ENCODE assay signal across 8 cellular contexts in the genomic region with DNA sequence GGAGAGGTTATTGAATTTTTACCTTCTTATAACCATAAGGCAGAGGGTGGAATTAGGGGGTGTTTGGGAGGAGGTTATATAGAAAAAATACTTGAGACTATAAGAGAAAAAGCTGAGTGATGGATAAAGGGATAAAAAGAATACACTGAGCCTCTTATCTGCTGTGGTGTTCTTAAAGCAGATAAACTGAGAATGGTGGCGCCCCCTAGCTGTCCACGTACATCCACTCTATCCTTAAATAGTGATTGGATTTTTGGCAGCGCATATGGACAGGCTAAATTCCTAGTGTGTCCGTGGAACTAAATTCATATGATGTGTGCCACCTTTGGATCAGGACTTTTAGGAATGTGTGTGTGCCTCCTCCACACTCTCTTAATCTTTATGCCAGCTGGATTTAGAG.
A peak's percentile ranks its signal among the peaks of the same experiment; 100 is the strongest.
DNase-seq lines count a peak whose midpoint lies in the region; ATAC-seq, FAIRE-seq and TF ChIP-seq lines count a peak whose summit lies in the region.

No MANE protein-coding gene starts in this region.

- no peak for TF ChIP-seq EP300 in neural cell (conservative IDR thresholded peaks at IDR 0.05; ENCODE audit: poor library complexity, severe bottlenecking)

- DNase-seq in cardiac muscle cell (ENCODE audit: low read depth in 1 of 2, low spot score in 1 of 2) (peak in 1 of 2 donors; percentile 25), Right ventricle myocardium inferior (ENCODE audit: missing footprints) (no peak), RPMI8226 (peak; percentile 24), bronchial epithelial cell (ENCODE audit: low read depth) (peak; percentile 23), SKM-1 (lab: John Stamatoyannopoulos, UW; ENCODE audit: unreplicated experiment) (no peak), AG20443 (ENCODE audit: low spot score) (no peak), NCI-H2107 treated with DMSO at 0.1 percent for 48 hours (lab: John Stamatoyannopoulos, UW; ENCODE audit: unreplicated experiment) (no peak)

- no peak for FAIRE-seq in bronchial epithelial cell (lab: Jason Lieb, UNC)

- H3K4me2 ChIP-seq in neural cell (ENCODE audit: low read length): no peak overlapping the region

- H3K27ac ChIP-seq in cardiac muscle cell (no peak overlapping the region), neural cell (ENCODE audit: low read length) (no peak overlapping the region)

- H3K27me3 ChIP-seq in cardiac muscle cell: no peaks in the 10 kb centered on the region
- no peaks in the 10 kb centered on the region for H3K27me3 ChIP-seq in bronchial epithelial cell (ENCODE audit: control insufficient read depth, insufficient read depth, low read length)
- H3K27me3 ChIP-seq in neural cell (ENCODE audit: insufficient read depth, low read depth, low read length): no peaks in the 10 kb centered on the region

- H4K20me1 ChIP-seq in neural cell (ENCODE audit: insufficient read depth): no peaks in the 10 kb centered on the region

- TF ChIP-seq CTCF in cardiac muscle cell (IDR thresholded peaks at IDR 0.05; ENCODE audit: low read depth, low read length) (peak; percentile 30), bronchial epithelial cell (IDR thresholded peaks at IDR 0.05; ENCODE audit: insufficient read depth, low read length, severe bottlenecking) (peak; percentile 47), neural cell (IDR thresholded peaks at IDR 0.05; ENCODE audit: poor library complexity, severe bottlenecking) (peak; percentile 15)

- ATAC-seq in Right ventricle myocardium inferior: no peak

- no peak overlapping the region for H3K4me3 ChIP-seq in cardiac muscle cell
- no peak overlapping the region for H3K4me3 ChIP-seq in bronchial epithelial cell (ENCODE audit: low read depth, low read length)
- no peak overlapping the region for H3K4me3 ChIP-seq in neural cell (ENCODE audit: low read length)

- no peaks in the 10 kb centered on the region for H3F3A ChIP-seq in neural cell (ENCODE audit: insufficient read depth, low read length, poor library complexity, severe bottlenecking)

- no peaks in the 10 kb centered on the region for H3K4me1 ChIP-seq in cardiac muscle cell (ENCODE audit: low read depth)

- intact Hi-C loops in Right ventricle myocardium inferior (cut with DNase I): no loop called here

- no peak overlapping the region for H3K9ac ChIP-seq in neural cell (ENCODE audit: low read length)

- TF ChIP-seq RAD21 in neural cell (conservative IDR thresholded peaks at IDR 0.05): no peak

- H2AFZ ChIP-seq in neural cell (ENCODE audit: low read depth, low read length): no peak overlapping the region

- H3K79me2 ChIP-seq in neural cell (replicated peaks; ENCODE audit: insufficient read depth, low read length): no peaks in the 10 kb centered on the region

- no peaks in the 10 kb centered on the region for H3K9me2 ChIP-seq in neural cell (ENCODE audit: insufficient read depth, low read length)

- H3K36me3 ChIP-seq in cardiac muscle cell (no peaks in the 10 kb centered on the region), bronchial epithelial cell (ENCODE audit: control insufficient read depth, insufficient read depth, low read length) (no peaks in the 10 kb centered on the region), neural cell (ENCODE audit: insufficient read depth, low read length) (no peaks in the 10 kb centered on the region)

- no peaks in the 10 kb centered on the region for H3K9me3 ChIP-seq in cardiac muscle cell (ENCODE audit: low read depth)
- no peaks in the 10 kb centered on the region for H3K9me3 ChIP-seq in neural cell (ENCODE audit: low read length)

TF ChIP-seq in neural cell, 6 proteins besides CTCF, POLR2A, EP300 and RAD21:
- no peak for TF ChIP-seq REST (IDR thresholded peaks at IDR 0.05; ENCODE audit: borderline replicate concordance)
- TF ChIP-seq EZH2 (IDR thresholded peaks at IDR 0.05; ENCODE audit: borderline replicate concordance, insufficient read depth, low read length, poor library complexity, severe bottlenecking): no peak
- TF ChIP-seq SMC3 (conservative IDR thresholded peaks at IDR 0.05; ENCODE audit: poor library complexity): no peak
- TF ChIP-seq POLR2AphosphoS5 (IDR thresholded peaks at IDR 0.05): no peak
- no peak for TF ChIP-seq MXI1 (conservative IDR thresholded peaks at IDR 0.05; ENCODE audit: poor library complexity, severe bottlenecking)
- TF ChIP-seq TAF1 (IDR thresholded peaks at IDR 0.05; ENCODE audit: low read depth): no peak

Comparison
In these comparisons a context has a peak if more than half of its experiments do, and no peak if none do; other contexts are left out.
1. DNase-seq: peak in RPMI8226 (single experiment) and bronchial epithelial cell (single experiment); none in Right ventricle myocardium inferior (single experiment), SKM-1 (single experiment), AG20443 (single experiment) and NCI-H2107 treated with DMSO at 0.1 percent for 48 hours (single experiment).
2. Peak in every context shown above with its lines, with median percentiles within 50 percentile points of each other: CTCF ChIP-seq.